ENCODE assay signal across 24 cellular contexts in genomic region chr6:166206066-166206465, GRCh38. TPM values are rescaled to one million over a fixed set of nuclear protein-coding genes. Genes with fewer than 3 reads are reported as not detected.
DNase-seq lines count a peak whose midpoint lies in the region; ATAC-seq and TF ChIP-seq lines count a peak whose summit lies in the region.
"Had no signal": no experiment of that assay in that cellular context is flagged by ENCODE, and none has a peak within 500 bp of the region (broad histone marks: within the 10 kb centered on the region; RNA-seq: fewer than 3 reads in every experiment).

No MANE protein-coding gene starts in this region.

- intact Hi-C loops in left ventricle myocardium superior (cut with micrococcal nuclease), result no loop called here

- H3K9ac ChIP-seq in Loucy (ENCODE audit: low read depth, low read length, poor library complexity, severe bottlenecking), result peak overlapping the region; percentile 58

- H3K4me3 ChIP-seq in right atrium auricular region, result no peak overlapping the region
- H3K4me3 ChIP-seq in Loucy (ENCODE audit: low read length, poor library complexity, severe bottlenecking), result peak overlapping the region; percentile 63
- H3K4me3 ChIP-seq in fibroblast of mammary gland (ENCODE audit: control insufficient read depth, low read depth, low read length), result no peak overlapping the region
- H3K4me3 ChIP-seq: SK-N-MC had no signal

- DNase-seq in left ventricle myocardium superior (no peak), right atrium auricular region (ENCODE audit: low spot score) (no peak), fibroblast of mammary gland (ENCODE audit: low read depth) (peak; percentile 53), neural crest cell (ENCODE audit: low read depth, low spot score) (no peak), NCI-H2107 (lab: John Stamatoyannopoulos, UW) (no peak)
- DNase-seq: Calu3, DMS79 treated with DMSO at 0.1 percent for 48 hours, Karpas-422, NCI-H1092 treated with DMSO at 0.1 percent for 48 hours, NCI-H1436 treated with DMSO at 0.1 percent for 48 hours, NCI-H1930, NCI-H446 treated with DMSO at 0.1 percent for 48 hours, NCI-H526, SIG-M5 had no signal

- no peak overlapping the region for H3K27ac ChIP-seq in right atrium auricular region
- H3K27ac ChIP-seq: RWPE1, SK-N-MC had no signal

- no peak overlapping the region for H3K4me3 Mint-ChIP-seq in neural crest cell

- H3K36me3 ChIP-seq in right atrium auricular region, result no peaks in the 10 kb centered on the region
- H3K36me3 ChIP-seq in Loucy (ENCODE audit: insufficient read depth, low read length), result no peaks in the 10 kb centered on the region

- H3K9me2 ChIP-seq in Loucy (replicated peaks; ENCODE audit: low read depth, low read length), result no peaks in the 10 kb centered on the region

- TF ChIP-seq CTCF in right atrium auricular region (IDR thresholded peaks at IDR 0.05) (no peak), Loucy (conservative IDR thresholded peaks at IDR 0.05; ENCODE audit: low read length) (no peak), fibroblast of mammary gland (conservative IDR thresholded peaks at IDR 0.05; ENCODE audit: control insufficient read depth, insufficient read depth, low read depth, low read length) (no peak), neural crest cell (conservative IDR thresholded peaks at IDR 0.05) (no peak)

- H3F3A ChIP-seq in Loucy (ENCODE audit: low read depth), result no peaks in the 10 kb centered on the region

- H3K27me3 Mint-ChIP-seq in neural crest cell (ENCODE audit: low read depth), result peaks cover 4% of the 10 kb centered on the region

- H3K27me3 ChIP-seq in right atrium auricular region, result no peaks in the 10 kb centered on the region
- no peaks in the 10 kb centered on the region for H3K27me3 ChIP-seq in Loucy (ENCODE audit: insufficient read depth, low read length, poor library complexity, severe bottlenecking)

- no peaks in the 10 kb centered on the region for H4K20me1 ChIP-seq in Loucy (ENCODE audit: insufficient read depth, low read length, poor library complexity, severe bottlenecking)

- H3K4me1 ChIP-seq in right atrium auricular region (no peaks in the 10 kb centered on the region), Loucy (ENCODE audit: insufficient read depth, low read length, poor library complexity, severe bottlenecking) (peaks cover 48% of the 10 kb centered on the region)

- H3K9me3 ChIP-seq in right atrium auricular region (no peaks in the 10 kb centered on the region), Loucy (ENCODE audit: insufficient read depth, low read depth, low read length) (no peaks in the 10 kb centered on the region)

- ATAC-seq in left ventricle myocardium superior, result peak; percentile 66
- ATAC-seq in HG03175 (IDR thresholded peaks at IDR 0.05; ENCODE audit: unreplicated experiment), result no peak
- no peak for ATAC-seq in GM19452 (IDR thresholded peaks at IDR 0.05; ENCODE audit: unreplicated experiment)
- ATAC-seq: HCT116, Panc1 had no signal

- H3K79me2 ChIP-seq in Loucy (ENCODE audit: insufficient read depth, low read length), result peaks cover 6% of the 10 kb centered on the region; the same call in 1 of the 2 replicates

- no peaks in the 10 kb centered on the region for H3K9me3 Mint-ChIP-seq in neural crest cell

- no peaks in the 10 kb centered on the region for H3K36me3 Mint-ChIP-seq in neural crest cell (ENCODE audit: low read depth)

- H2AFZ ChIP-seq in Loucy (ENCODE audit: low read length), result 0 out of 2 replicates have a peak overlapping the region, but pooled peaks have one; percentile 35

- peak overlapping the region; percentile 45 for H3K4me2 ChIP-seq in Loucy (ENCODE audit: low read depth, low read length, poor library complexity, severe bottlenecking)

- peak overlapping the region; percentile 38 for H3K27ac Mint-ChIP-seq in neural crest cell (ENCODE audit: unreplicated experiment)

- no peaks in the 10 kb centered on the region for H3K4me1 Mint-ChIP-seq in neural crest cell

RNA-seq across cellular contexts. Expression of gene TBXT, which starts 38.4 kb away (rescaled TPM):
- total RNA-seq in left ventricle myocardium superior (not detected), right atrium auricular region (not detected), neural crest cell (not detected in 2 replicates)
- total RNA-seq: A172, Calu3, H4, M059J had no signal
